36 cellular contexts compared by ENCODE assay signal in genomic region chr12:52413787-52414345, GRCh38. TPM values are rescaled to one million over a fixed set of nuclear protein-coding genes. Genes with fewer than 3 reads are reported as not detected.
DNase-seq lines count a peak whose midpoint lies in the region; ATAC-seq, FAIRE-seq and TF ChIP-seq lines count a peak whose summit lies in the region.
"Had no signal": no experiment of that assay in that cellular context is flagged by ENCODE, and none has a peak within 500 bp of the region (broad histone marks: within the 10 kb centered on the region; RNA-seq: fewer than 3 reads in every experiment).

No MANE protein-coding gene starts in this region.

- intact Hi-C loops in Panc1 (cut with micrococcal nuclease; ENCODE audit: unreplicated experiment): no loop called here
- intact Hi-C loops in kidney (cut with DNase I): no loop called here
- intact Hi-C loops in stomach (cut with DNase I; ENCODE audit: low total_unique reads): no loop called here

- TF ChIP-seq CTCF in GM06990 (IDR thresholded peaks at IDR 0.05; ENCODE audit: insufficient read depth, low read length, poor library complexity, severe bottlenecking) (peak; percentile 9), Panc1 (IDR thresholded peaks at IDR 0.05) (no peak), kidney (IDR thresholded peaks at IDR 0.05; ENCODE audit: borderline replicate concordance, extremely low read depth, insufficient read depth) (no peak), stomach (IDR thresholded peaks at IDR 0.05) (no peak)

- no peak for DNase-seq in GM06990 (ENCODE audit: extremely low read depth, insufficient read length)
- no peak for DNase-seq in HTR-8/SVneo (ENCODE audit: insufficient read length, low spot score)
- DNase-seq in Panc1 (ENCODE audit: low read depth, low spot score): no peak
- DNase-seq in left kidney (ENCODE audit: low read depth, low spot score): peak; percentile 13
- no peak for DNase-seq in MV-4-11 (lab: John Stamatoyannopoulos, UW)
- DNase-seq in kidney: no peak
- DNase-seq in stomach: no peak
- DNase-seq: activated CD4-positive, alpha-beta memory T cell treated with anti-CD3 and anti-CD28 coated beads, Interleukin-2, amount 10 ng/mL, durations not matched to agents 7 days and 5 days; activated CD8-positive, alpha-beta memory T cell treated with anti-CD3 and anti-CD28 coated beads, Interleukin-2, amount 50 U/mL, for 4 hours; activated naive CD4-positive, alpha-beta T cell; activated naive CD8-positive, alpha-beta T cell treated with anti-CD3 and anti-CD28 coated beads, Interleukin-2, amount 50 U/mL, for 24 hours; foreskin fibroblast; heart left ventricle; mucosa of descending colon; natural killer cell; NCI-H1105; NCI-H2029; NCI-H526; psoas muscle; SIG-M5; stimulated activated CD4-positive, alpha-beta T cell treated with anti-CD3 and anti-CD28 coated beads, Interleukin-12 subunit alpha, Interleukin-12 subunit beta, amount 100 ng/mL, for 4 hours; stimulated activated CD4-positive, alpha-beta T cell treated with anti-CD3 and anti-CD28 coated beads, Interleukin-2, amount 100 ng/mL, for 48 hours; tibial artery had no signal

- WGBS in stomach, 5 donors: 60 to 80% (median 67%) methylated on average over 4 to 8 of the region's 8 CpGs

- no peak for TF ChIP-seq POLR2A in stomach (IDR thresholded peaks at IDR 0.05)

- no TSS peak for BruUV-seq in Panc1 (replicated peaks; lab: Mats Ljungman, UMichigan)

- no peaks in the 10 kb centered on the region for H3K36me3 ChIP-seq in GM06990 (ENCODE audit: control insufficient read depth, insufficient read depth, low read length)
- no peaks in the 10 kb centered on the region for H3K36me3 ChIP-seq in Panc1 (ENCODE audit: control insufficient read depth, insufficient read depth, low read length)
- no peaks in the 10 kb centered on the region for H3K36me3 ChIP-seq in kidney (ENCODE audit: control insufficient read depth in 1 of 2, insufficient read depth in 2 of 2, low read length in 2 of 2)
- no peaks in the 10 kb centered on the region for H3K36me3 ChIP-seq in stomach
- H3K36me3 ChIP-seq: BLaER1, esophagus muscularis mucosa, heart left ventricle, tibial artery had no signal

- POLR2A ChIA-PET in Panc1 (lab: Charles Lee): interaction anchor here (0.6 kb wide), 1 partner anchor 50 kb away, joined by 3 read pairs; no protein-coding TSS in a partner anchor

- H3K4me3 ChIP-seq in GM06990 (replicated peaks; ENCODE audit: low read depth, low read length) (no peak overlapping the region), Panc1 (ENCODE audit: low read depth in 2 of 2, low read length in 2 of 2) (no peak overlapping the region), kidney (ENCODE audit: low read length in 2 of 2) (no peak overlapping the region), stomach (no peak overlapping the region)
- H3K4me3 ChIP-seq: BLaER1, esophagus muscularis mucosa, heart left ventricle, lung, mucosa of descending colon, psoas muscle, tibial artery had no signal

- CTCF ChIA-PET in Panc1 (lab: Charles Lee): interaction anchor here (0.7 kb wide), 1 partner anchor 240 kb away, joined by 5 read pairs; no protein-coding TSS in a partner anchor

- no peak overlapping the region for H3K9ac ChIP-seq in kidney (ENCODE audit: low read length in 2 of 2)
- H3K9ac ChIP-seq: BLaER1 had no signal

- TF ChIP-seq EP300 in stomach (IDR thresholded peaks at IDR 0.05): no peak

- FAIRE-seq in HTR-8/SVneo (lab: Jason Lieb, UNC) (peak; percentile 23), kidney (lab: Jason Lieb, UNC) (no peak)
- FAIRE-seq: astrocyte, endometrium, RCC 7860 had no signal

- H3K4me1 ChIP-seq in Panc1 (ENCODE audit: control insufficient read depth, insufficient read depth, low read length): no peaks in the 10 kb centered on the region
- H3K4me1 ChIP-seq in kidney (ENCODE audit: control insufficient read depth in 1 of 2, insufficient read depth in 1 of 2, low read depth in 1 of 2, low read length in 2 of 2): peaks cover 0 to 2% of the 10 kb centered on the region in 2 donors
- peaks cover 0 to 32% (median 8%) of the 10 kb centered on the region in 4 donors for H3K4me1 ChIP-seq in stomach
- H3K4me1 ChIP-seq: psoas muscle had no signal

- H3K27me3 ChIP-seq in GM06990 (replicated peaks; ENCODE audit: control insufficient read depth, insufficient read depth, low read length) (no peaks in the 10 kb centered on the region; the same call in none of the 2 replicates), Panc1 (ENCODE audit: control insufficient read depth, insufficient read depth, low read length) (no peaks in the 10 kb centered on the region), stomach (no peaks in the 10 kb centered on the region)
- H3K27me3 ChIP-seq: BLaER1, esophagus muscularis mucosa, heart left ventricle had no signal

- H3K9me3 ChIP-seq in Panc1 (ENCODE audit: control insufficient read depth, insufficient read depth, low read depth, low read length) (no peaks in the 10 kb centered on the region), kidney (ENCODE audit: control insufficient read depth in 1 of 2, low read length in 2 of 2) (no peaks in the 10 kb centered on the region), stomach (no peaks in the 10 kb centered on the region)
- H3K9me3 ChIP-seq: BLaER1, esophagus muscularis mucosa, heart left ventricle, mucosa of descending colon, psoas muscle, tibial artery had no signal

- in situ Hi-C loops in Panc1 (cut with HindIII; ENCODE audit: low pct_unique_long_range_greater_than_20kb, low sequenced_read_pairs): no loop called here

- H3K27ac ChIP-seq in Panc1 (ENCODE audit: low read length) (no peak overlapping the region), kidney (ENCODE audit: low read depth in 2 of 2, low read length in 2 of 2) (no peak overlapping the region), stomach (no peak overlapping the region)
- H3K27ac ChIP-seq: BLaER1, esophagus muscularis mucosa, heart left ventricle, HL-60, psoas muscle, tibial artery had no signal

- ATAC-seq in Panc1 (0 out of 2 replicates have a peak, but pooled peaks have one; percentile 23), HG02759 (IDR thresholded peaks at IDR 0.05; ENCODE audit: unreplicated experiment) (no peak)
- ATAC-seq: activated naive CD8-positive, alpha-beta T cell treated with anti-CD3 and anti-CD28 coated beads, Interleukin-2, amount 50 U/mL, for 24 hours; heart left ventricle; mucosa of descending colon; natural killer cell; psoas muscle; sciatic nerve had no signal

RNA-seq across cellular contexts. Expression of gene KRT82, which starts 7.7 kb away (rescaled TPM):
- total RNA-seq in Panc1 (2021; ENCODE audit: unreplicated experiment) (not detected), kidney (not detected), stomach (not detected)
- not detected for polyA plus RNA-seq in Panc1 (2012; ENCODE audit: insufficient read length)
- polyA plus RNA-seq in kidney (ENCODE audit: insufficient read depth, low read depth, low replicate concordance) (not detected), stomach (not detected)
- total RNA-seq: activated CD4-positive, alpha-beta memory T cell treated with anti-CD3 and anti-CD28 coated beads, Interleukin-2, amount 10 ng/mL, durations not matched to agents 7 days and 5 days; astrocyte; cardiac septum; esophagus muscularis mucosa; heart left ventricle; LHCN-M2; lung; mucosa of descending colon; natural killer cell; omental fat pad; psoas muscle; sciatic nerve had no signal
- polyA plus RNA-seq: AG04450, heart left ventricle, lung, psoas muscle had no signal

RNA-seq across cellular contexts. Expression of gene KRT75, which starts 20.3 kb away (rescaled TPM):
- 0.15 TPM for total RNA-seq in Panc1 (2021; ENCODE audit: unreplicated experiment)
- 0.30 TPM for polyA plus RNA-seq in Panc1 (2012; ENCODE audit: insufficient read length)
- total RNA-seq in kidney: not detected
- not detected for polyA plus RNA-seq in kidney (ENCODE audit: insufficient read depth, low read depth, low replicate concordance)
- not detected for total RNA-seq in stomach
- not detected for polyA plus RNA-seq in stomach
- total RNA-seq: activated CD4-positive, alpha-beta memory T cell treated with anti-CD3 and anti-CD28 coated beads, Interleukin-2, amount 10 ng/mL, durations not matched to agents 7 days and 5 days; astrocyte; cardiac septum; esophagus muscularis mucosa; heart left ventricle; LHCN-M2; lung; mucosa of descending colon; natural killer cell; omental fat pad; psoas muscle; sciatic nerve had no signal
- polyA plus RNA-seq: AG04450, heart left ventricle, psoas muscle had no signal

RNA-seq across cellular contexts. Expression of gene KRT84, which starts 28.4 kb away (rescaled TPM):
- total RNA-seq in Panc1 (2021; ENCODE audit: unreplicated experiment) (not detected), kidney (not detected), stomach (not detected)
- 0.27 TPM for polyA plus RNA-seq in Panc1 (2012; ENCODE audit: insufficient read length)
- polyA plus RNA-seq in kidney (ENCODE audit: insufficient read depth, low read depth, low replicate concordance) (not detected), stomach (not detected)
- total RNA-seq: activated CD4-positive, alpha-beta memory T cell treated with anti-CD3 and anti-CD28 coated beads, Interleukin-2, amount 10 ng/mL, durations not matched to agents 7 days and 5 days; astrocyte; cardiac septum; esophagus muscularis mucosa; heart left ventricle; LHCN-M2; lung; mucosa of descending colon; natural killer cell; omental fat pad; psoas muscle; sciatic nerve had no signal
- polyA plus RNA-seq: AG04450, heart left ventricle, lung, psoas muscle had no signal

RNA-seq across cellular contexts. Expression of gene KRT6B, which starts 38.1 kb away (rescaled TPM):
- total RNA-seq in Panc1 (2021; ENCODE audit: unreplicated experiment) (not detected), kidney (not detected), stomach (under 1 TPM in 1 of 5 donors, not detected in 4; 0.55 TPM)
- polyA plus RNA-seq in Panc1 (2012; ENCODE audit: insufficient read length): not detected
- polyA plus RNA-seq in kidney (ENCODE audit: insufficient read depth, low read depth, low replicate concordance) (not detected), stomach (1 to 10 TPM in 1 of 3 donors, under 1 TPM in 1, not detected in 1; 0.46 to 9.2 TPM)
- total RNA-seq: activated CD4-positive, alpha-beta memory T cell treated with anti-CD3 and anti-CD28 coated beads, Interleukin-2, amount 10 ng/mL, durations not matched to agents 7 days and 5 days; astrocyte; cardiac septum; esophagus muscularis mucosa; heart left ventricle; LHCN-M2; mucosa of descending colon; natural killer cell; sciatic nerve had no signal
- polyA plus RNA-seq: AG04450, heart left ventricle had no signal

RNA-seq across cellular contexts. Expression of gene KRT85, which starts 46.6 kb away (rescaled TPM):
- total RNA-seq in Panc1 (2021; ENCODE audit: unreplicated experiment) (not detected), kidney (not detected), stomach (not detected)
- polyA plus RNA-seq in Panc1 (2012; ENCODE audit: insufficient read length): not detected
- polyA plus RNA-seq in kidney (ENCODE audit: insufficient read depth, low read depth, low replicate concordance) (0.58 TPM), stomach (not detected)
- total RNA-seq: activated CD4-positive, alpha-beta memory T cell treated with anti-CD3 and anti-CD28 coated beads, Interleukin-2, amount 10 ng/mL, durations not matched to agents 7 days and 5 days; astrocyte; cardiac septum; esophagus muscularis mucosa; heart left ventricle; LHCN-M2; lung; mucosa of descending colon; natural killer cell; omental fat pad; psoas muscle; sciatic nerve had no signal
- polyA plus RNA-seq: AG04450, heart left ventricle, lung, psoas muscle had no signal
